Comparison of ENCODE assay signal across 22 cellular contexts in genomic region chr6:118408863-118409262, GRCh38.
"Had no signal": no experiment of that assay in that cellular context is flagged by ENCODE, and none has a peak within 500 bp of the region (broad histone marks: within the 10 kb centered on the region; RNA-seq: fewer than 3 reads in every experiment).

No MANE protein-coding gene starts in this region.

- H3K4me1 ChIP-seq: adrenal gland, foreskin keratinocyte, lower lobe of right lung, parathyroid adenoma, right lobe of liver, vagina had no signal

- H3K27ac ChIP-seq: adrenal gland, cardiac muscle cell, epithelial cell of prostate, foreskin keratinocyte, hepatocyte, lower lobe of right lung, parathyroid adenoma, right lobe of liver, vagina had no signal

- FAIRE-seq: small intestine had no signal

- DNase-seq: activated CD4-positive, alpha-beta T cell treated with anti-CD3 and anti-CD28 coated beads, Interleukin-2, amount 10 ng/mL, durations not matched to agents 7 days and 5 days; activated CD8-positive, alpha-beta memory T cell treated with anti-CD3 and anti-CD28 coated beads, Interleukin-2, amount 50 U/mL, for 48 hours; activated effector memory CD4-positive, alpha-beta T cell treated with Interleukin-2 at 50 U/mL for 16 hours; activated T-cell treated with anti-CD3 and anti-CD28 coated beads, Interleukin-2, amount 50 U/mL, for 48 hours; adrenal gland; dermis blood vessel endothelial cell; effector memory CD4-positive, alpha-beta T cell; foreskin keratinocyte; islet precursor cell; lower lobe of right lung; right lobe of liver; small intestine; stimulated activated CD4-positive, alpha-beta T cell treated with anti-CD3 and anti-CD28 coated beads, Interleukin-15, amount 100 ng/mL, for 24 hours; stimulated activated CD4-positive, alpha-beta T cell treated with anti-CD3 and anti-CD28 coated beads, Interleukin-2, amount 100 ng/mL, for 48 hours; stimulated activated naive CD8-positive, alpha-beta T cell treated with anti-CD3 and anti-CD28 coated beads, Interleukin-15, amount 100 ng/mL, for 72 hours; T-helper 9 cell; trophoblast cell had no signal

- H3K4me3 ChIP-seq: adrenal gland, cardiac muscle cell, hepatocyte, lower lobe of right lung, right lobe of liver, vagina had no signal

- H3K36me3 ChIP-seq: adrenal gland, cardiac muscle cell, lower lobe of right lung, right lobe of liver, vagina had no signal

- H3K4me2 ChIP-seq: hepatocyte had no signal

- H2AFZ ChIP-seq: hepatocyte, parathyroid adenoma had no signal

- H3K79me2 ChIP-seq: hepatocyte, parathyroid adenoma had no signal

- H3K9me3 ChIP-seq: adrenal gland, lower lobe of right lung, right lobe of liver, vagina had no signal

- H3K27me3 ChIP-seq: adrenal gland, cardiac muscle cell, foreskin keratinocyte, hepatocyte, right lobe of liver, vagina had no signal

- H3K9ac ChIP-seq: parathyroid adenoma had no signal
